Comparison of ENCODE assay signal across 8 cellular contexts in the genomic region with DNA sequence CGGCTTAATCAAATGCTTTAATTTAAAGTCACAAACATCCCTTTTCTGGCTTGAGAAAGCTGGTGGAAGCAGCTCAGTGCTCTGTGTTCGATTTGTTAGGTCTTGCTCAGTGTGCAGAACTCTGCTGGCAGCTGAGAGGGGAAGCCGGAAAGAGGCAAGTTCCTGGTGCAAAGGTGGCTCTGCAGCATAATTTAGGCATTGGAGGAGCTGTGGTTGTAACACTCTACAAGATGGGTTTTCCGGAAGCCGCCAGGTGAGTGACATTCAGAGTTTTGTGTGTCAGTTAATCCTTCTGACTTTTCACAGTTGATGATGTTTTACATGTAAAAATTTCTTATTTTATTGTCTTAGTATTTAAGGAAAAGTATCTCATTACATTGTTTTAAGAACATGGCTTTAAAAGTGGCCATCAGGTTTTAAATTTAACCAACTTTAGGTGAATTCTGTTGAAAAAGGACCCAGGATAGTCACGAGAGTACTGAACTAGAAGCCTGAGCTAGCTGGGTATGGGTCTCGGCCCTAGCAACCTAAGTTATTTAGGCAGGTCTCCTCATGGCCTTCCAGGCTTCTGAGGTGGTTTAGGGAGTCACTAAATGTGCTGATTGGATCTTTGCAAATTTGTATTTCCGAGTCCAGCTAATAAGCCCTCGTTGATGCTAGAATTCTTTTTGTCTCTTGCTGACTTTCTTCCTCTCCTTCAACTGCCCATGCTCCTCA. TPM values are rescaled to one million over a fixed set of nuclear protein-coding genes. Genes with fewer than 3 reads are reported as not detected.
A peak's percentile ranks its signal among the peaks of the same experiment; 100 is the strongest.
DNase-seq lines count a peak whose midpoint lies in the region; ATAC-seq and TF ChIP-seq lines count a peak whose summit lies in the region.

No MANE protein-coding gene starts in this region.

- no peaks in the 10 kb centered on the region for H3K9me3 ChIP-seq in adrenal gland (replicated peaks in 1 of 3)
- H3K9me3 ChIP-seq in upper lobe of right lung, result no peaks in the 10 kb centered on the region

- 1 to 3% (median 2%) methylated on average over 9 of the region's 9 CpGs for WGBS in adrenal gland, 4 donors

- H3K36me3 ChIP-seq in GM06990 (ENCODE audit: control insufficient read depth, insufficient read depth, low read length) (no peaks in the 10 kb centered on the region; the same call in 1 of the 2 replicates), adrenal gland (replicated peaks in 1 of 2) (no peaks in the 10 kb centered on the region), upper lobe of right lung (no peaks in the 10 kb centered on the region)

- H3K27me3 ChIP-seq in GM06990 (replicated peaks; ENCODE audit: control insufficient read depth, insufficient read depth, low read length) (no peaks in the 10 kb centered on the region), adrenal gland (no peaks in the 10 kb centered on the region), upper lobe of right lung (no peaks in the 10 kb centered on the region)

- no peak for TF ChIP-seq CTCF in GM06990 (IDR thresholded peaks at IDR 0.05; ENCODE audit: insufficient read depth, low read length, poor library complexity, severe bottlenecking)
- TF ChIP-seq CTCF in adrenal gland (IDR thresholded peaks at IDR 0.05), result no peak
- no peak for TF ChIP-seq CTCF in upper lobe of right lung (IDR thresholded peaks at IDR 0.05)

- peak in 1 of 2 donors; percentile 25 for TF ChIP-seq POLR2A in adrenal gland (IDR thresholded peaks at IDR 0.05)

- H3K27ac ChIP-seq in adrenal gland, result peak overlapping the region in 2 of 5 donors; percentile 7 to 54
- H3K27ac ChIP-seq in upper lobe of right lung, result peak overlapping the region; percentile 59

- H3K4me3 ChIP-seq in GM06990 (replicated peaks; ENCODE audit: low read depth, low read length), result peak overlapping the region; percentile 71
- peak overlapping the region in 2 of 4 donors; percentile 38 to 68 for H3K4me3 ChIP-seq in adrenal gland
- H3K4me3 ChIP-seq in upper lobe of right lung, result peak overlapping the region; percentile 75

- intact Hi-C loops in adrenal gland (cut with DNase I), result no loop called here
- intact Hi-C loops in left cardiac atrium (cut with DNase I), result no loop called here
- intact Hi-C loops in posterior vena cava (cut with DNase I), result loop anchor here in 1 of 2 donors (5.0 kb wide), 1 partner anchor 157 kb away; no protein-coding TSS in a partner anchor
- intact Hi-C loops in upper lobe of right lung (cut with DNase I), result no loop called here

- H3K4me1 ChIP-seq in adrenal gland (replicated peaks in 1 of 2) (peaks cover 5 to 17% of the 10 kb centered on the region in 2 donors), upper lobe of right lung (peaks cover 17% of the 10 kb centered on the region)

- ATAC-seq in HG02678 (IDR thresholded peaks at IDR 0.05; ENCODE audit: unreplicated experiment) (peak; percentile 93), left cardiac atrium (peak; percentile 97 to 99), upper lobe of right lung (peak; percentile 100)

- DNase-seq in GM06990 (ENCODE audit: extremely low read depth, insufficient read length), result peak; percentile 39
- DNase-seq in NCI-H1436 (lab: John Stamatoyannopoulos, UW), result peak; percentile 80
- DNase-seq in SW 1271 (lab: John Stamatoyannopoulos, UW), result peak; percentile 17 to 75
- peak; percentile 76 to 88 (median 81) for DNase-seq in adrenal gland
- peak; percentile 73 for DNase-seq in left cardiac atrium
- peak; percentile 85 for DNase-seq in posterior vena cava (ENCODE audit: low spot score)
- DNase-seq in upper lobe of right lung, result peak; percentile 73

RNA-seq across cellular contexts. Expression of a gene that starts 47.1 kb away (rescaled TPM):
- 10 to 100 TPM in 6 of 8 donors, 1 to 10 TPM in 2; 2.5 to 22.7 (median 16.0) TPM for total RNA-seq in adrenal gland
- polyA plus RNA-seq in adrenal gland, result 10 to 100 TPM in 2 of 3 donors, 1 to 10 TPM in 1; 6.4 to 45.4 (median 22.0) TPM
- total RNA-seq in left cardiac atrium, result 10 to 100 TPM; 28.6 to 84.9 TPM
- 100 to 1,000 TPM; 155 to 285 TPM for total RNA-seq in posterior vena cava
- total RNA-seq in upper lobe of right lung, result 56.5 TPM
